ENCODE assay signal across 19 cellular contexts in the genomic region with DNA sequence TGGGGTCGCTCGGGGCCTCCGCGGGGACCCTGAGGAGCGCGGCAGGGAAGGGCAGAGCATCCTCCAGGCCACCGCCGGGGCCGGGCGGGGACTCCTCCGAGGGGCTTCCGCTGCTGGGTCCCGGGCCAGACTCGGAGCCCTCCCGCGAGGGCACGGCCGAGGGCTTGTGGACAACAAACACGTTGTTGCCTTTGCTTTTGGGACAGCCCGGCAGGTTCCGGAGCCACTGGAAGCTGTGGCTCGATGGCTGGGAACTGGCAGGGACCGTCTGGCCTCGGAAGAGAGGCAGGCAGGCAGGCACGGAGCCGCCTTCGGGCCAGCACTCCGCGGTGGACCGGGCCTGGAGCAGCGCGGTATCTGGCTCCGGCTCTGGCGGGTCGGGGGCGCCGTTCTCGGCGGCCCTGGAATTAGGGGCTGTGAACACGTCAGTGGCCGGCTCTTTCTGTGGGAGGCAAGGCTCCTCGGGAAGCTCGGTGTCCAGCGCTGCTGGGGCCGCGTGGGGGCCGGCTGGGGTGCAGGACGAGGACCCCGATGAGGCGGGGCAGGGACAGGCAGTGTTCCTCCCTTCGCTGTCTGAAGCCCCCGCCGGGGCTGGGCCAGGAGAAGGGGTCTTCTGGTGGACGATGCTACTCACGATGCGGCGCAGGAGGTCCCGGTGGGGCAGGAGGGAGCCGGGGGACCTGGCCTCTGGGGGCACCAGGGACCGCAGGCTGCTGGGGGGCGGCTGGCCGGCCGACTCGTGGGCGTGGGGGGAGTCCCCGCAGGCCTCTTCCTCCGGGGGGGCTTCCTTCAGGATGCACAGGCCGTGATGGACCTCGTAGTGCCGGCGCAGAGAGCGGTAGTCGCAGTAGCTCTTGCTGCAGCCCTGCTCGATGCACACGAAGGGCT. TPM values are rescaled to one million over a fixed set of nuclear protein-coding genes. Genes with fewer than 3 reads are reported as not detected.
DNase-seq lines count a peak whose midpoint lies in the region; ATAC-seq lines count a peak whose summit lies in the region.
"Had no signal": no experiment of that assay in that cellular context is flagged by ENCODE, and none has a peak within 500 bp of the region (broad histone marks: within the 10 kb centered on the region; RNA-seq: fewer than 3 reads in every experiment).

No MANE protein-coding gene starts in this region.

- WGBS in urinary bladder, result 40% methylated on average over 75 of the region's 75 CpGs

- no peaks in the 10 kb centered on the region for H3K9me3 ChIP-seq in naive thymus-derived CD4-positive, alpha-beta T cell (ENCODE audit: control insufficient read depth in 2 of 3, low read length in 3 of 3)
- H3K9me3 ChIP-seq: left lung had no signal

- no peak overlapping the region for H3K4me3 ChIP-seq in naive thymus-derived CD4-positive, alpha-beta T cell (ENCODE audit: low read length)
- peak overlapping the region; percentile 14 for H3K4me3 ChIP-seq in urinary bladder (ENCODE audit: low read depth, low read length)
- H3K4me3 ChIP-seq: left lung had no signal

- CTCF ChIA-PET in naive thymus-derived CD4-positive, alpha-beta T cell (lab: Charles Lee), result interaction anchor here (1.2 kb wide), 1 partner anchor 16 kb away, joined by 3 read pairs; no protein-coding TSS in a partner anchor

- H3K4me1 ChIP-seq in naive thymus-derived CD4-positive, alpha-beta T cell (ENCODE audit: control insufficient read depth in 2 of 2, insufficient read depth in 2 of 2, low read length in 2 of 2), result peaks cover 0 to 19% of the 10 kb centered on the region in 2 donors
- no peaks in the 10 kb centered on the region for H3K4me1 ChIP-seq in urinary bladder (ENCODE audit: insufficient read depth)

- POLR2A ChIA-PET in naive thymus-derived CD4-positive, alpha-beta T cell (lab: Charles Lee), result interaction anchor here (0.7 to 1.4 kb wide), 2 partner anchors 56 to 58 kb away, joined by 3 to 5 read pairs; no protein-coding TSS in a partner anchor

- no peaks in the 10 kb centered on the region for H3K9me3 Mint-ChIP-seq in stimulated activated naive CD8-positive, alpha-beta T cell treated with anti-CD3 and anti-CD28 coated beads, Interleukin-15, amount 100 ng/mL, for 72 hours
- H3K9me3 Mint-ChIP-seq in naive thymus-derived CD4-positive, alpha-beta T cell, result no peaks in the 10 kb centered on the region
- H3K9me3 Mint-ChIP-seq: nephron had no signal

- peak overlapping the region; percentile 47 to 75 for H3K4me3 Mint-ChIP-seq in stimulated activated naive CD8-positive, alpha-beta T cell treated with anti-CD3 and anti-CD28 coated beads, Interleukin-15, amount 100 ng/mL, for 72 hours
- H3K4me3 Mint-ChIP-seq in naive thymus-derived CD4-positive, alpha-beta T cell, result peak overlapping the region in 3 of 10 donors; percentile 61 to 64 (median 61)
- H3K4me3 Mint-ChIP-seq: nephron had no signal

- no peaks in the 10 kb centered on the region for H3K36me3 Mint-ChIP-seq in naive thymus-derived CD4-positive, alpha-beta T cell
- H3K36me3 Mint-ChIP-seq: activated naive CD8-positive, alpha-beta T cell had no signal

- peak; percentile 27 for ATAC-seq in stimulated activated naive CD8-positive, alpha-beta T cell treated with anti-CD3 and anti-CD28 coated beads, Interleukin-15, amount 100 ng/mL, for 72 hours
- ATAC-seq in stimulated activated naive CD8-positive, alpha-beta T cell treated with anti-CD3 and anti-CD28 coated beads, Interleukin-15, Interleukin-2, amounts not matched to agents 100 U/mL and 50 U/mL, for 24 hours, result no peak
- peak; percentile 33 for ATAC-seq in naive thymus-derived CD4-positive, alpha-beta T cell
- ATAC-seq in GM18519 (IDR thresholded peaks at IDR 0.05; ENCODE audit: low FRiP score, unreplicated experiment), result no peak
- ATAC-seq: left lung had no signal

- intact Hi-C loops in naive thymus-derived CD4-positive, alpha-beta T cell (cut with micrococcal nuclease), result no loop called here

- DNase-seq in stimulated activated naive CD8-positive, alpha-beta T cell treated with anti-CD3 and anti-CD28 coated beads, Interleukin-15, amount 100 ng/mL, for 72 hours, result peak; percentile 19 to 28
- DNase-seq in stimulated activated naive CD8-positive, alpha-beta T cell treated with anti-CD3 and anti-CD28 coated beads, Interleukin-15, Interleukin-2, amounts not matched to agents 100 U/mL and 50 U/mL, for 24 hours, result no peak
- DNase-seq in dedifferentiated amniotic fluid mesenchymal stem cell (ENCODE audit: extremely low spot score), result peak; percentile 11
- DNase-seq in naive thymus-derived CD4-positive, alpha-beta T cell, result peak in 4 of 9 donors; percentile 8 to 14 (median 12)
- no peak for DNase-seq in NCI-H1105 treated with DMSO at 0.1 percent for 48 hours (lab: John Stamatoyannopoulos, UW)
- DNase-seq in OCI-M2 (lab: John Stamatoyannopoulos, UW; ENCODE audit: unreplicated experiment), result no peak
- DNase-seq: cerebellar nuclear complex; DMS53; hypothalamus; left lung; NCI-H524; stimulated activated naive CD4-positive, alpha-beta T cell treated with Interleukin-2 at 50 U/mL for 16 hours had no signal

- H3K36me3 ChIP-seq in naive thymus-derived CD4-positive, alpha-beta T cell (ENCODE audit: control insufficient read depth in 2 of 3, insufficient read depth in 3 of 3, low read length in 3 of 3), result no peaks in the 10 kb centered on the region
- no peaks in the 10 kb centered on the region for H3K36me3 ChIP-seq in urinary bladder (ENCODE audit: insufficient read depth)
- H3K36me3 ChIP-seq: left lung had no signal

- H3K27ac ChIP-seq in naive thymus-derived CD4-positive, alpha-beta T cell (ENCODE audit: low read depth, low read length), result no peak overlapping the region
- no peak overlapping the region for H3K27ac ChIP-seq in urinary bladder (ENCODE audit: low read depth)
- H3K27ac ChIP-seq: HL-60, left lung had no signal

- H3K4me1 Mint-ChIP-seq in stimulated activated naive CD8-positive, alpha-beta T cell treated with anti-CD3 and anti-CD28 coated beads, Interleukin-15, amount 100 ng/mL, for 72 hours, result peaks cover 37% of the 10 kb centered on the region
- peaks cover 5 to 19% (median 13%) of the 10 kb centered on the region in 7 donors for H3K4me1 Mint-ChIP-seq in naive thymus-derived CD4-positive, alpha-beta T cell
- H3K4me1 Mint-ChIP-seq: nephron had no signal

- H3K27ac Mint-ChIP-seq in stimulated activated naive CD8-positive, alpha-beta T cell treated with anti-CD3 and anti-CD28 coated beads, Interleukin-15, amount 100 ng/mL, for 72 hours, result no peak overlapping the region
- no peak overlapping the region for H3K27ac Mint-ChIP-seq in naive thymus-derived CD4-positive, alpha-beta T cell
- H3K27ac Mint-ChIP-seq: activated naive CD8-positive, alpha-beta T cell; nephron had no signal

- no peaks in the 10 kb centered on the region for H3K27me3 ChIP-seq in naive thymus-derived CD4-positive, alpha-beta T cell (ENCODE audit: control insufficient read depth in 2 of 2, insufficient read depth in 2 of 2, low read length in 2 of 2)

- H3K27me3 Mint-ChIP-seq in stimulated activated naive CD8-positive, alpha-beta T cell treated with anti-CD3 and anti-CD28 coated beads, Interleukin-15, amount 100 ng/mL, for 72 hours, result peaks cover 17% of the 10 kb centered on the region
- peaks cover 0 to 27% (median 5%) of the 10 kb centered on the region in 5 donors for H3K27me3 Mint-ChIP-seq in naive thymus-derived CD4-positive, alpha-beta T cell

RNA-seq across cellular contexts. Expression of gene ZNF541, which starts 27.6 kb away (rescaled TPM):
- 1 to 10 TPM in 2 of 5 experiments, under 1 TPM in 3; 0.36 to 1.5 (median 0.95) TPM for total RNA-seq in naive thymus-derived CD4-positive, alpha-beta T cell
- under 1 TPM in 1 of 2 donors, not detected in 1; 0.58 TPM for polyA plus RNA-seq in naive thymus-derived CD4-positive, alpha-beta T cell
- total RNA-seq in urinary bladder, result 0.16 TPM
- polyA plus RNA-seq in urinary bladder, result 0.25 TPM
- total RNA-seq: epithelial cell of proximal tubule, OCI-LY7 had no signal

RNA-seq across cellular contexts. Expression of gene NAPA, which starts 30.4 kb away (rescaled TPM):
- 100 to 1,000 TPM in 3 of 5 experiments, 10 to 100 TPM in 2; 86.2 to 136 (median 107) TPM for total RNA-seq in naive thymus-derived CD4-positive, alpha-beta T cell
- polyA plus RNA-seq in naive thymus-derived CD4-positive, alpha-beta T cell, result 100 to 1,000 TPM in 1 of 2 donors, 10 to 100 TPM in 1; 89.9 to 118 TPM
- 33.4 TPM for total RNA-seq in urinary bladder
- polyA plus RNA-seq in urinary bladder, result 107 TPM

Comparison
In these comparisons a context has a peak if more than half of its experiments do, and no peak if none do; other contexts are left out.
1. ATAC-seq: peak in stimulated activated naive CD8-positive, alpha-beta T cell treated with anti-CD3 and anti-CD28 coated beads, Interleukin-15, amount 100 ng/mL, for 72 hours (single experiment) and naive thymus-derived CD4-positive, alpha-beta T cell (single experiment); none in stimulated activated naive CD8-positive, alpha-beta T cell treated with anti-CD3 and anti-CD28 coated beads, Interleukin-15, Interleukin-2, amounts not matched to agents 100 U/mL and 50 U/mL, for 24 hours (single experiment) and GM18519 (single experiment).
2. DNase-seq: peak in stimulated activated naive CD8-positive, alpha-beta T cell treated with anti-CD3 and anti-CD28 coated beads, Interleukin-15, amount 100 ng/mL, for 72 hours (2 of 2) and dedifferentiated amniotic fluid mesenchymal stem cell (single experiment); none in stimulated activated naive CD8-positive, alpha-beta T cell treated with anti-CD3 and anti-CD28 coated beads, Interleukin-15, Interleukin-2, amounts not matched to agents 100 U/mL and 50 U/mL, for 24 hours (single experiment), NCI-H1105 treated with DMSO at 0.1 percent for 48 hours (single experiment) and OCI-M2 (single experiment).